ENCODE assay signal across 1 cellular context in the genomic region with DNA sequence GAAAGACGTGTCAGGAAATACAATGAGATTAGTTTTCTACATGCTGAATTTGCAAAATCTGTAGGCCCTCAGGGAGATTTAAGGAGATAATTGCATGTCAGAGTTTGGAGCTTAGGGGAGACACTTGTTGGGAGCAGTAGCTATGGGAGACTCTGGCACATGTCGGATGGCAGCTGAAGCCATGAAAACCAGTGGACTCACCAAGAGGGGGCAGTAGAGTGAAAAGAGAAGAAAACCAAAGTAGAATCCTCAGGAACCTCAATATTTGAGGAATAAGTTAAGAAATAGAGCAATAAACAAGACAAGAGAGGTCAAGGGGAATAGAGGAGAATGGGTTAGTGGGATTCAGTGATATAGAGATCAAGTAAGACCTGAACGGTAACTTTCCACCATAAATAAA.
TF ChIP-seq lines count a peak whose summit lies in the region.

No MANE protein-coding gene starts in this region.

TF ChIP-seq in HepG2, 621 proteins besides CTCF, POLR2A, EP300 and RAD21:
- TF ChIP-seq SOX5 (CRISPR knock-in tag; IDR thresholded peaks at IDR 0.05; ENCODE audit: borderline replicate concordance) (no peak), MAFK (conservative IDR thresholded peaks at IDR 0.05 in 1 of 2, IDR thresholded peaks at IDR 0.05 in 1 of 2; ENCODE audit: low read length in 2 of 2) (peak in 1 of 2 experiments; percentile 49; a peak in 1 of 4 replicates), ATF1 (CRISPR knock-in tag; IDR thresholded peaks at IDR 0.05) (no peak), ZNF30 (CRISPR knock-in tag; IDR thresholded peaks at IDR 0.05) (no peak), MAFF (IDR thresholded peaks at IDR 0.05; ENCODE audit: low read depth, low read length) (0 out of 2 replicates have a peak, but pooled peaks have one; percentile 8), RBFOX2 (IDR thresholded peaks at IDR 0.05; ENCODE audit: low read depth, low read length) (no peak)
- TF ChIP-seq, protein P1, sequence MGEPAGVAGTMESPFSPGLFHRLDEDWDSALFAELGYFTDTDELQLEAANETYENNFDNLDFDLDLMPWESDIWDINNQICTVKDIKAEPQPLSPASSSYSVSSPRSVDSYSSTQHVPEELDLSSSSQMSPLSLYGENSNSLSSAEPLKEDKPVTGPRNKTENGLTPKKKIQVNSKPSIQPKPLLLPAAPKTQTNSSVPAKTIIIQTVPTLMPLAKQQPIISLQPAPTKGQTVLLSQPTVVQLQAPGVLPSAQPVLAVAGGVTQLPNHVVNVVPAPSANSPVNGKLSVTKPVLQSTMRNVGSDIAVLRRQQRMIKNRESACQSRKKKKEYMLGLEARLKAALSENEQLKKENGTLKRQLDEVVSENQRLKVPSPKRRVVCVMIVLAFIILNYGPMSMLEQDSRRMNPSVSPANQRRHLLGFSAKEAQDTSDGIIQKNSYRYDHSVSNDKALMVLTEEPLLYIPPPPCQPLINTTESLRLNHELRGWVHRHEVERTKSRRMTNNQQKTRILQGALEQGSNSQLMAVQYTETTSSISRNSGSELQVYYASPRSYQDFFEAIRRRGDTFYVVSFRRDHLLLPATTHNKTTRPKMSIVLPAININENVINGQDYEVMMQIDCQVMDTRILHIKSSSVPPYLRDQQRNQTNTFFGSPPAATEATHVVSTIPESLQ (CRISPR knock-in tag; conservative IDR thresholded peaks at IDR 0.05) = no peak
